19 cellular contexts compared by ENCODE assay signal in the genomic region with DNA sequence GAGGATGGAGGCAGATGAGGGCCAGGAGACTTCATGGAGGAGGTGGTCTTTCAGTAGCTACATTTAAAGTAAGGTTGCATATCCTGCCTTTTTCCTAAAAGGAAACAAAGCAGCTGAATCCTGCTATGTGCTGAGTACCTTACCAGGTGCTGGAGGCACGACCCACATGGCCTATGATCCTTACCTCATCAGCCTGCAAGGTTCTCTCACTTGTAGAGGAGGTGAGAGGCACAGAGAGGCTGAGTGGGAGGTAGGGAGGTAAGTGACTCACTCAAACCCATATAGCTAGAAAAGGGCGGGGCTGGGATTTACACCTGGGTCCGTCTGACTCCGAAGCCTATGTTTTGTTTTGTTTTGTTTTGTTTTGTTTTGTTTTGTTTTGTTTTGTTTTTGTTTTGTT.
DNase-seq lines count a peak whose midpoint lies in the region; ATAC-seq and TF ChIP-seq lines count a peak whose summit lies in the region.
"Had no signal": no experiment of that assay in that cellular context is flagged by ENCODE, and none has a peak within 500 bp of the region (broad histone marks: within the 10 kb centered on the region; RNA-seq: fewer than 3 reads in every experiment).

No MANE protein-coding gene starts in this region.

- H3K4me1 ChIP-seq in mammary epithelial cell (ENCODE audit: insufficient read depth, low read length) = peaks cover 39% of the 10 kb centered on the region

- DNase-seq in CD14-positive monocyte (ENCODE audit: low spot score) (peak; percentile 32), NCI-H510A (lab: John Stamatoyannopoulos, UW) (peak; percentile 38), mammary epithelial cell (peak; percentile 37), islet precursor cell (peak; percentile 57), WERI-Rb-1 (no peak), NCI-H1048 (lab: John Stamatoyannopoulos, UW) (no peak), 8988T (no peak)
- DNase-seq: activated effector memory CD4-positive, alpha-beta T cell treated with anti-CD3 and anti-CD28 coated beads, Interleukin-2, amount 50 U/mL, for 16 hours; amniotic stem cell; CD4-positive, alpha-beta memory T cell; foreskin melanocyte; GOT3; left cardiac atrium; NCI-H146; occipital lobe; Right ventricle myocardium superior; stimulated activated CD4-positive, alpha-beta T cell treated with anti-CD3 and anti-CD28 coated beads, Interleukin-2, amount 100 ng/mL, for 48 hours had no signal

- peaks cover 5 to 9% (median 8%) of the 10 kb centered on the region in 3 donors for H3K27me3 Mint-ChIP-seq in CD14-positive monocyte (ENCODE audit: low read depth in 3 of 3)

- CTCF ChIA-PET in mammary epithelial cell (lab: Charles Lee; ENCODE audit: low non-redundant PET) = no interaction called here

- no peaks in the 10 kb centered on the region for H3K4me1 Mint-ChIP-seq in CD14-positive monocyte
- H3K4me1 Mint-ChIP-seq: central memory CD8-positive, alpha-beta T cell had no signal

- H3K4me3 ChIP-seq in mammary epithelial cell (replicated peaks in 1 of 3; ENCODE audit: insufficient read depth in 1 of 3, low read depth in 2 of 3, low read length in 3 of 3) (no peak overlapping the region), WERI-Rb-1 (ENCODE audit: low read depth, low read length) (no peak overlapping the region)

- H3K36me3 Mint-ChIP-seq in CD14-positive monocyte = no peaks in the 10 kb centered on the region
- H3K36me3 Mint-ChIP-seq: CD4-positive, alpha-beta memory T cell had no signal

- 69% methylated on average over 4 of the region's 4 CpGs for WGBS in mammary epithelial cell (ENCODE audit: low coverage, missing lambda C conversion rate)

- H4K20me1 ChIP-seq in mammary epithelial cell (ENCODE audit: insufficient read depth, low read length) = no peaks in the 10 kb centered on the region

- H3K9me3 ChIP-seq in mammary epithelial cell (replicated peaks; ENCODE audit: insufficient read depth, low read length) = no peaks in the 10 kb centered on the region
- H3K9me3 ChIP-seq in WERI-Rb-1 (ENCODE audit: severe bottlenecking) = no peaks in the 10 kb centered on the region

- dilution Hi-C loops in mammary epithelial cell (cut with HindIII; ENCODE audit: low sequenced_read_pairs) = no loop called here

- no peaks in the 10 kb centered on the region for H3K9me3 Mint-ChIP-seq in CD14-positive monocyte
- H3K9me3 Mint-ChIP-seq: CD4-positive, alpha-beta memory T cell; central memory CD8-positive, alpha-beta T cell had no signal

- in situ Hi-C loops in mammary epithelial cell (cut with MboI; ENCODE audit: low sequenced_read_pairs in 2 of 2) = loop anchor here in 1 of 2 donors (25.0 kb wide), 1 partner anchor 1360 kb away; no protein-coding TSS in a partner anchor

- H3K27ac ChIP-seq in mammary epithelial cell (ENCODE audit: insufficient read depth, low read depth, low read length) (no peak overlapping the region), WERI-Rb-1 (no peak overlapping the region)

- H3K27ac Mint-ChIP-seq in CD14-positive monocyte = no peak overlapping the region
- H3K27ac Mint-ChIP-seq: CD4-positive, alpha-beta memory T cell had no signal

- intact Hi-C loops in CD14-positive monocyte (cut with micrococcal nuclease) = no loop called here
- intact Hi-C loops in mammary epithelial cell (cut with micrococcal nuclease) = no loop called here

- no peak for TF ChIP-seq CTCF in CD14-positive monocyte (IDR thresholded peaks at IDR 0.05)
- no peak for TF ChIP-seq CTCF in mammary epithelial cell (conservative IDR thresholded peaks at IDR 0.05 in 1 of 2, IDR thresholded peaks at IDR 0.05 in 1 of 2; ENCODE audit: extremely low read depth in 1 of 2, insufficient read depth in 1 of 2, low read depth in 1 of 2, low read length in 2 of 2)
- TF ChIP-seq CTCF in WERI-Rb-1 (IDR thresholded peaks at IDR 0.05; ENCODE audit: low read depth, low read length) = no peak

- no peak overlapping the region for H3K9ac ChIP-seq in mammary epithelial cell (ENCODE audit: insufficient read depth, low read length)

- H3K79me2 ChIP-seq in mammary epithelial cell (ENCODE audit: insufficient read depth, low read length) = no peaks in the 10 kb centered on the region

- H3K27me3 ChIP-seq in mammary epithelial cell (ENCODE audit: insufficient read depth, low read length) (no peaks in the 10 kb centered on the region), WERI-Rb-1 (ENCODE audit: insufficient read depth, low read depth, severe bottlenecking) (no peaks in the 10 kb centered on the region)

- ATAC-seq in GM18517 (IDR thresholded peaks at IDR 0.05; ENCODE audit: unreplicated experiment) = no peak
- ATAC-seq: left cardiac atrium had no signal

- H3K4me2 ChIP-seq in mammary epithelial cell (ENCODE audit: insufficient read depth, low read depth, low read length) = peak overlapping the region; percentile 41

- H3K4me3 Mint-ChIP-seq in CD14-positive monocyte = no peak overlapping the region
- H3K4me3 Mint-ChIP-seq: CD4-positive, alpha-beta memory T cell; central memory CD8-positive, alpha-beta T cell had no signal

- H2AFZ ChIP-seq in mammary epithelial cell (ENCODE audit: low read depth, low read length) = no peak overlapping the region

- no TSS peak for BruUV-seq in mammary epithelial cell (replicated peaks; lab: Mats Ljungman, UMichigan)

- H3K36me3 ChIP-seq in mammary epithelial cell (ENCODE audit: insufficient read depth, low read length) (no peaks in the 10 kb centered on the region), WERI-Rb-1 (no peaks in the 10 kb centered on the region)

Comparison
In these comparisons a context has a peak if more than half of its experiments do, and no peak if none do; other contexts are left out.
1. DNase-seq: peak in CD14-positive monocyte (single experiment), NCI-H510A (single experiment), mammary epithelial cell (single experiment) and islet precursor cell (single experiment); none in WERI-Rb-1 (single experiment), NCI-H1048 (single experiment) and 8988T (single experiment).